Comparison of ENCODE assay signal across 8 cellular contexts in the genomic region with DNA sequence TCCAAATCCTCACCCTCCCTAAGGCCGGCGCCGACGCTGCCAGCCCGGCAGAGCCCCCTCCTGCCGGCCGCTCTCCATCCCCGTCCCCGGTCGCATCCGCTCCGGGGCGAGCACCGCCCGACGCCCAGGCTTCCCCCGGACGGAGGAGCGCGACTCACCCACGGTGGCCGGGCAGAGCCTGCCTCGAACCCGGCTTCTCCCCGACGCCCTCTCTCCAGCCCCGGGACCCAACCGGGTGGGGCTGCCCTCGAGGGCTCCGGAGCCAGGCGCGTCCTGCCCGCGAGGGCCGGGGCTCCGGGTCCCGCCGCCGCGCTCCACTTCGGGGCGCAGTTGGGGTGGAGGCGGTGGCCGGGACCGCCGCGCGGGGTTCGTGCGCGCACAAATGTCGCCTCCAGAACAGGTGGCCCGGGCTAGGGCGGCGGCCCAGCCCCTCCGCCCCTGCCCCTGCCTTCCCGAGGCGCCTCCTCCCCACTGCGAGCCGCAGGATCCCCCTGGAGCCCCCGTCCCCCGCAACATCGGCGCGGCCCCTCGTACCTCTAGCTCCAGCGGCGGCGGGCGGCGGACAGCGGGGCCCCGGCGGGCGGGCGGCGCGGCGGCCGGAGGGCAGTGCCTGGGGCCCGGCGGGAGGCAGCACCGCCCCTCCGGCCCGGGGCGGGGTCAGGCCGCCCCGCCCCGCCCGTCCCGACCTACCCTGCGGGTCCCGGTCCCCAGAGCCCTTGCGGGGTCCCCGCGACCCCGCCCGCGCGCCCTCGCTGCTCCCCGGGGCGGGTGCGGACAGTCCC. TPM values are rescaled to one million over a fixed set of nuclear protein-coding genes. Genes with fewer than 3 reads are reported as not detected.
DNase-seq lines count a peak whose midpoint lies in the region; ATAC-seq and TF ChIP-seq lines count a peak whose summit lies in the region.

A gene with protein sequence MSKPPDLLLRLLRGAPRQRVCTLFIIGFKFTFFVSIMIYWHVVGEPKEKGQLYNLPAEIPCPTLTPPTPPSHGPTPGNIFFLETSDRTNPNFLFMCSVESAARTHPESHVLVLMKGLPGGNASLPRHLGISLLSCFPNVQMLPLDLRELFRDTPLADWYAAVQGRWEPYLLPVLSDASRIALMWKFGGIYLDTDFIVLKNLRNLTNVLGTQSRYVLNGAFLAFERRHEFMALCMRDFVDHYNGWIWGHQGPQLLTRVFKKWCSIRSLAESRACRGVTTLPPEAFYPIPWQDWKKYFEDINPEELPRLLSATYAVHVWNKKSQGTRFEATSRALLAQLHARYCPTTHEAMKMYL (minus strand): TSS at position 608 of the 782 bp plus-strand sequence. CDS start 26,919 bp downstream, outside the sequence.

- H3K4ac ChIP-seq in neuronal stem cell (ENCODE audit: low read length) = no peak within 1 kb of the TSS

- peak within 1 kb of the TSS; percentile 90 for H2BK5ac ChIP-seq in neuronal stem cell (ENCODE audit: low read length)

- peak within 1 kb of the TSS; percentile 91 for H3K23ac ChIP-seq in neuronal stem cell (ENCODE audit: low read depth, low read length, poor library complexity)

- H3K4me3 ChIP-seq in fibroblast of the aortic adventitia (ENCODE audit: low read depth, low read length) (peak within 1 kb of the TSS; percentile 75), neuronal stem cell (ENCODE audit: low read length in 2 of 2) (peak within 1 kb of the TSS in 1 of 2 donors; percentile 86)

- DNase-seq in NCI-H2227 (lab: John Stamatoyannopoulos, UW; ENCODE audit: unreplicated experiment) (peak; percentile 9), NCI-H2227 treated with DMSO at 0.1 percent for 48 hours (lab: John Stamatoyannopoulos, UW) (no peak), fibroblast of the aortic adventitia (ENCODE audit: low read depth) (no peak), neuronal stem cell (ENCODE audit: low spot score) (no peak), GDM1 (lab: John Stamatoyannopoulos, UW) (no peak)
- DNase-seq in activated CD4-positive, CD25-positive, alpha-beta regulatory T cell (lab: John Stamatoyannopoulos, UW) = no peak

- peak within 1 kb of the TSS; percentile 39 for H3K14ac ChIP-seq in neuronal stem cell (ENCODE audit: low read length)

- no peaks in the 10 kb centered on the region for H3K9me3 ChIP-seq in neuronal stem cell (replicated peaks in 1 of 2; ENCODE audit: control insufficient read depth in 2 of 2, insufficient read depth in 1 of 2, low read depth in 1 of 2, low read length in 2 of 2)

- peak within 1 kb of the TSS; percentile 98 for H2BK120ac ChIP-seq in neuronal stem cell (ENCODE audit: low read depth, low read length)

- peak within 1 kb of the TSS; percentile 32; the same call in 1 of the 2 replicates for H3K27ac ChIP-seq in VCaP
- no peak within 1 kb of the TSS for H3K27ac ChIP-seq in neuronal stem cell (replicated peaks; ENCODE audit: low read length)

- no peak for ATAC-seq in GM21576 (IDR thresholded peaks at IDR 0.05; ENCODE audit: unreplicated experiment)

- H2AFZ ChIP-seq in neuronal stem cell (ENCODE audit: low read length) = peak within 1 kb of the TSS; percentile 87

- no peak within 1 kb of the TSS for H4K8ac ChIP-seq in neuronal stem cell (ENCODE audit: low read depth, low read length)

- peaks cover 3 to 7% of the 10 kb centered on the region in 2 donors for H3K4me1 ChIP-seq in neuronal stem cell (ENCODE audit: control insufficient read depth in 2 of 2, insufficient read depth in 1 of 2, low read depth in 1 of 2, low read length in 2 of 2)

- H2AK5ac ChIP-seq in neuronal stem cell (ENCODE audit: low read depth, low read length) = peak within 1 kb of the TSS; percentile 59

- peak within 1 kb of the TSS; percentile 85 for H2BK15ac ChIP-seq in neuronal stem cell (ENCODE audit: low read length)

- WGBS in neuronal stem cell (ENCODE audit: extremely low coverage in 2 of 2, insufficient read length in 2 of 2, insufficient replicate concordance in 1 of 2), 2 donors = no CpG with 5 or more reads among the region's 104 CpGs

- TF ChIP-seq CTCF in VCaP (conservative IDR thresholded peaks at IDR 0.05) (no peak), fibroblast of the aortic adventitia (IDR thresholded peaks at IDR 0.05; ENCODE audit: insufficient read depth, low read length) (no peak)

- H3K4me2 ChIP-seq in neuronal stem cell (ENCODE audit: insufficient read depth, low read length, poor library complexity, severe bottlenecking) = peak within 1 kb of the TSS; percentile 97

- H3K79me1 ChIP-seq in neuronal stem cell (ENCODE audit: low read depth, low read length) = no peaks in the 10 kb centered on the region

- peak within 1 kb of the TSS; percentile 88 for H3K9ac ChIP-seq in neuronal stem cell (ENCODE audit: low read depth, low read length, poor library complexity)

- H3K18ac ChIP-seq in neuronal stem cell (ENCODE audit: low read length) = peak within 1 kb of the TSS; percentile 89

- no peak within 1 kb of the TSS for H4K91ac ChIP-seq in neuronal stem cell (ENCODE audit: low read depth, low read length, poor library complexity)

- no peaks in the 10 kb centered on the region for H3K36me3 ChIP-seq in neuronal stem cell (replicated peaks in 1 of 2; ENCODE audit: control insufficient read depth in 2 of 2, insufficient read depth in 2 of 2, low read length in 2 of 2)

- peaks cover 8 to 69% (median 29%) of the 10 kb centered on the region in 3 experiments for H3K27me3 ChIP-seq in neuronal stem cell (ENCODE audit: control insufficient read depth in 3 of 3, insufficient read depth in 3 of 3, low read depth in 1 of 3, low read length in 3 of 3)

- H2BK12ac ChIP-seq in neuronal stem cell (ENCODE audit: low read length) = peak within 1 kb of the TSS; percentile 94

RNA-seq across cellular contexts. Expression of the gene that starts here (rescaled TPM):
- 18.2 and 22.2 TPM in 2 replicates for total RNA-seq in fibroblast of the aortic adventitia (ENCODE audit: low replicate concordance)
- 5.5 TPM for polyA plus RNA-seq in neuronal stem cell (2013, experiment 1 of 2)
- polyA plus RNA-seq in neuronal stem cell (2013, experiment 2 of 2) = 5.6 TPM
